In the genomic region with DNA sequence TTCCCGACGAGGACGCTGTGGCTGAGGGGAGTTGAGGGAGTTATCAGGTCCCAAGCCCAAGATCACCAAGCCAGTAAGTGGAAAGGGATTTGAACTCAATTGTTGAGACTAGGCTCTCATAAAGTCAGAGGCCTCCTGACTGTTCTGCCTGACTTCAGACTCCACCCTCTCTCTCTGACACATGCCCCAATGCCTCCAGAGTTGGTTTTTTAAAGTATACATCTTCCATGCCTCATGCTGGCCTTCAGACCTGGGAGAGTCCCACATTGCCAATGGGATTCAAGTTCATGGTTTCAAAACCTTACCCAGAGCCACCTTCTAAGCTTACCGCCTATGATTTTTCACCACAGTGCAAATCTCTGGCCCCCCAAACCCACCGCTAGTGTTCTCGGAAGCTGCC, we compare ENCODE assay signal across 2 cellular contexts.
TF ChIP-seq lines count a peak whose summit lies in the region.

No MANE protein-coding gene starts in this region.

TF ChIP-seq in IMR-90, 13 proteins besides CTCF, POLR2A, EP300 and RAD21 (continued from another document):
- no peak for TF ChIP-seq MXI1 (IDR thresholded peaks at IDR 0.05; ENCODE audit: borderline replicate concordance, low read depth, low read length)
- no peak for TF ChIP-seq SMC3 (IDR thresholded peaks at IDR 0.05; ENCODE audit: low read depth, low read length)
- TF ChIP-seq BHLHE40 (IDR thresholded peaks at IDR 0.05; ENCODE audit: low read depth, low read length): no peak
- no peak for TF ChIP-seq FOS (IDR thresholded peaks at IDR 0.05; ENCODE audit: low read depth, low read length)
- TF ChIP-seq, protein P1, sequence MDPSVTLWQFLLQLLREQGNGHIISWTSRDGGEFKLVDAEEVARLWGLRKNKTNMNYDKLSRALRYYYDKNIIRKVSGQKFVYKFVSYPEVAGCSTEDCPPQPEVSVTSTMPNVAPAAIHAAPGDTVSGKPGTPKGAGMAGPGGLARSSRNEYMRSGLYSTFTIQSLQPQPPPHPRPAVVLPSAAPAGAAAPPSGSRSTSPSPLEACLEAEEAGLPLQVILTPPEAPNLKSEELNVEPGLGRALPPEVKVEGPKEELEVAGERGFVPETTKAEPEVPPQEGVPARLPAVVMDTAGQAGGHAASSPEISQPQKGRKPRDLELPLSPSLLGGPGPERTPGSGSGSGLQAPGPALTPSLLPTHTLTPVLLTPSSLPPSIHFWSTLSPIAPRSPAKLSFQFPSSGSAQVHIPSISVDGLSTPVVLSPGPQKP (IDR thresholded peaks at IDR 0.05; ENCODE audit: borderline replicate concordance, low read depth, low read length): no peak
- no peak for TF ChIP-seq MAFK (IDR thresholded peaks at IDR 0.05; ENCODE audit: low read depth, low read length)

TF ChIP-seq in GM23338, 12 proteins besides CTCF, POLR2A, EP300 and RAD21 (continued from another document):
- TF ChIP-seq, protein P2, sequence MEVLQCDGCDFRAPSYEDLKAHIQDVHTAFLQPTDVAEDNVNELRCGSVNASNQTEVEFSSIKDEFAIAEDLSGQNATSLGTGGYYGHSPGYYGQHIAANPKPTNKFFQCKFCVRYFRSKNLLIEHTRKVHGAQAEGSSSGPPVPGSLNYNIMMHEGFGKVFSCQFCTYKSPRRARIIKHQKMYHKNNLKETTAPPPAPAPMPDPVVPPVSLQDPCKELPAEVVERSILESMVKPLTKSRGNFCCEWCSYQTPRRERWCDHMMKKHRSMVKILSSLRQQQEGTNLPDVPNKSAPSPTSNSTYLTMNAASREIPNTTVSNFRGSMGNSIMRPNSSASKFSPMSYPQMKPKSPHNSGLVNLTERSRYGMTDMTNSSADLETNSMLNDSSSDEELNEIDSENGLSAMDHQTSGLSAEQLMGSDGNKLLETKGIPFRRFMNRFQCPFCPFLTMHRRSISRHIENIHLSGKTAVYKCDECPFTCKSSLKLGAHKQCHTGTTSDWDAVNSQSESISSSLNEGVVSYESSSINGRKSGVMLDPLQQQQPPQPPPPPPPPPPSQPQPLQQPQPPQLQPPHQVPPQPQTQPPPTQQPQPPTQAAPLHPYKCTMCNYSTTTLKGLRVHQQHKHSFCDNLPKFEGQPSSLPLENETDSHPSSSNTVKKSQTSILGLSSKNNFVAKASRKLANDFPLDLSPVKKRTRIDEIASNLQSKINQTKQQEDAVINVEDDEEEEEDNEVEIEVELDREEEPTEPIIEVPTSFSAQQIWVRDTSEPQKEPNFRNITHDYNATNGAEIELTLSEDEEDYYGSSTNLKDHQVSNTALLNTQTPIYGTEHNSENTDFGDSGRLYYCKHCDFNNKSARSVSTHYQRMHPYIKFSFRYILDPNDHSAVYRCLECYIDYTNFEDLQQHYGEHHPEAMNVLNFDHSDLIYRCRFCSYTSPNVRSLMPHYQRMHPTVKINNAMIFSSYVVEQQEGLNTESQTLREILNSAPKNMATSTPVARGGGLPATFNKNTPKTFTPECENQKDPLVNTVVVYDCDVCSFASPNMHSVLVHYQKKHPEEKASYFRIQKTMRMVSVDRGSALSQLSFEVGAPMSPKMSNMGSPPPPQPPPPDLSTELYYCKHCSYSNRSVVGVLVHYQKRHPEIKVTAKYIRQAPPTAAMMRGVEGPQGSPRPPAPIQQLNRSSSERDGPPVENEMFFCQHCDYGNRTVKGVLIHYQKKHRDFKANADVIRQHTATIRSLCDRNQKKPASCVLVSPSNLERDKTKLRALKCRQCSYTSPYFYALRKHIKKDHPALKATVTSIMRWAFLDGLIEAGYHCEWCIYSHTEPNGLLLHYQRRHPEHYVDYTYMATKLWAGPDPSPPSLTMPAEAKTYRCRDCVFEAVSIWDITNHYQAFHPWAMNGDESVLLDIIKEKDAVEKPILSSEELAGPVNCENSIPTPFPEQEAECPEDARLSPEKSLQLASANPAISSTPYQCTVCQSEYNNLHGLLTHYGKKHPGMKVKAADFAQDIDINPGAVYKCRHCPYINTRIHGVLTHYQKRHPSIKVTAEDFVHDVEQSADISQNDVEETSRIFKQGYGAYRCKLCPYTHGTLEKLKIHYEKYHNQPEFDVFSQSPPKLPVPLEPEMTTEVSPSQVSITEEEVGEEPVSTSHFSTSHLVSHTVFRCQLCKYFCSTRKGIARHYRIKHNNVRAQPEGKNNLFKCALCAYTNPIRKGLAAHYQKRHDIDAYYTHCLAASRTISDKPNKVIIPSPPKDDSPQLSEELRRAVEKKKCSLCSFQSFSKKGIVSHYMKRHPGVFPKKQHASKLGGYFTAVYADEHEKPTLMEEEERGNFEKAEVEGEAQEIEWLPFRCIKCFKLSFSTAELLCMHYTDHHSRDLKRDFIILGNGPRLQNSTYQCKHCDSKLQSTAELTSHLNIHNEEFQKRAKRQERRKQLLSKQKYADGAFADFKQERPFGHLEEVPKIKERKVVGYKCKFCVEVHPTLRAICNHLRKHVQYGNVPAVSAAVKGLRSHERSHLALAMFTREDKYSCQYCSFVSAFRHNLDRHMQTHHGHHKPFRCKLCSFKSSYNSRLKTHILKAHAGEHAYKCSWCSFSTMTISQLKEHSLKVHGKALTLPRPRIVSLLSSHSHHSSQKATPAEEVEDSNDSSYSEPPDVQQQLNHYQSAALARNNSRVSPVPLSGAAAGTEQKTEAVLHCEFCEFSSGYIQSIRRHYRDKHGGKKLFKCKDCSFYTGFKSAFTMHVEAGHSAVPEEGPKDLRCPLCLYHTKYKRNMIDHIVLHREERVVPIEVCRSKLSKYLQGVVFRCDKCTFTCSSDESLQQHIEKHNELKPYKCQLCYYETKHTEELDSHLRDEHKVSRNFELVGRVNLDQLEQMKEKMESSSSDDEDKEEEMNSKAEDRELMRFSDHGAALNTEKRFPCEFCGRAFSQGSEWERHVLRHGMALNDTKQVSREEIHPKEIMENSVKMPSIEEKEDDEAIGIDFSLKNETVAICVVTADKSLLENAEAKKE (CRISPR knock-in tag; IDR thresholded peaks at IDR 0.05): no peak
- TF ChIP-seq ZNF331 (CRISPR knock-in tag; IDR thresholded peaks at IDR 0.05; ENCODE audit: low read depth) (no peak), JUNB (IDR thresholded peaks at IDR 0.05; ENCODE audit: unreplicated experiment) (no peak), CREB1 (CRISPR knock-in tag; IDR thresholded peaks at IDR 0.05; ENCODE audit: low read depth) (no peak), NANOG (IDR thresholded peaks at IDR 0.05; ENCODE audit: borderline replicate concordance) (no peak), EZH2 (IDR thresholded peaks at IDR 0.05; ENCODE audit: low read depth, unreplicated experiment) (no peak)
- TF ChIP-seq, protein P3, sequence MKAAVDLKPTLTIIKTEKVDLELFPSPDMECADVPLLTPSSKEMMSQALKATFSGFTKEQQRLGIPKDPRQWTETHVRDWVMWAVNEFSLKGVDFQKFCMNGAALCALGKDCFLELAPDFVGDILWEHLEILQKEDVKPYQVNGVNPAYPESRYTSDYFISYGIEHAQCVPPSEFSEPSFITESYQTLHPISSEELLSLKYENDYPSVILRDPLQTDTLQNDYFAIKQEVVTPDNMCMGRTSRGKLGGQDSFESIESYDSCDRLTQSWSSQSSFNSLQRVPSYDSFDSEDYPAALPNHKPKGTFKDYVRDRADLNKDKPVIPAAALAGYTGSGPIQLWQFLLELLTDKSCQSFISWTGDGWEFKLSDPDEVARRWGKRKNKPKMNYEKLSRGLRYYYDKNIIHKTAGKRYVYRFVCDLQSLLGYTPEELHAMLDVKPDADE (IDR thresholded peaks at IDR 0.05): no peak
- TF ChIP-seq, protein P4, sequence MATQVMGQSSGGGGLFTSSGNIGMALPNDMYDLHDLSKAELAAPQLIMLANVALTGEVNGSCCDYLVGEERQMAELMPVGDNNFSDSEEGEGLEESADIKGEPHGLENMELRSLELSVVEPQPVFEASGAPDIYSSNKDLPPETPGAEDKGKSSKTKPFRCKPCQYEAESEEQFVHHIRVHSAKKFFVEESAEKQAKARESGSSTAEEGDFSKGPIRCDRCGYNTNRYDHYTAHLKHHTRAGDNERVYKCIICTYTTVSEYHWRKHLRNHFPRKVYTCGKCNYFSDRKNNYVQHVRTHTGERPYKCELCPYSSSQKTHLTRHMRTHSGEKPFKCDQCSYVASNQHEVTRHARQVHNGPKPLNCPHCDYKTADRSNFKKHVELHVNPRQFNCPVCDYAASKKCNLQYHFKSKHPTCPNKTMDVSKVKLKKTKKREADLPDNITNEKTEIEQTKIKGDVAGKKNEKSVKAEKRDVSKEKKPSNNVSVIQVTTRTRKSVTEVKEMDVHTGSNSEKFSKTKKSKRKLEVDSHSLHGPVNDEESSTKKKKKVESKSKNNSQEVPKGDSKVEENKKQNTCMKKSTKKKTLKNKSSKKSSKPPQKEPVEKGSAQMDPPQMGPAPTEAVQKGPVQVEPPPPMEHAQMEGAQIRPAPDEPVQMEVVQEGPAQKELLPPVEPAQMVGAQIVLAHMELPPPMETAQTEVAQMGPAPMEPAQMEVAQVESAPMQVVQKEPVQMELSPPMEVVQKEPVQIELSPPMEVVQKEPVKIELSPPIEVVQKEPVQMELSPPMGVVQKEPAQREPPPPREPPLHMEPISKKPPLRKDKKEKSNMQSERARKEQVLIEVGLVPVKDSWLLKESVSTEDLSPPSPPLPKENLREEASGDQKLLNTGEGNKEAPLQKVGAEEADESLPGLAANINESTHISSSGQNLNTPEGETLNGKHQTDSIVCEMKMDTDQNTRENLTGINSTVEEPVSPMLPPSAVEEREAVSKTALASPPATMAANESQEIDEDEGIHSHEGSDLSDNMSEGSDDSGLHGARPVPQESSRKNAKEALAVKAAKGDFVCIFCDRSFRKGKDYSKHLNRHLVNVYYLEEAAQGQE (IDR thresholded peaks at IDR 0.05; ENCODE audit: unreplicated experiment): no peak
